26 cellular contexts compared by ENCODE assay signal in genomic region chr2:11550302-11550701, GRCh38.
"Had no signal": no experiment of that assay in that cellular context is flagged by ENCODE, and none has a peak within 500 bp of the region (broad histone marks: within the 10 kb centered on the region; RNA-seq: fewer than 3 reads in every experiment).

No MANE protein-coding gene starts in this region.

- H3K9me3 Mint-ChIP-seq: activated CD8-positive, alpha-beta T cell treated with anti-CD3 and anti-CD28 coated beads for 36 hours; activated naive CD8-positive, alpha-beta T cell treated with anti-CD3 and anti-CD28 coated beads, Interleukin-2, amount 10 ng/mL, durations not matched to agents 7 days and 5 days had no signal

- H3K4me3 Mint-ChIP-seq: activated CD8-positive, alpha-beta T cell treated with anti-CD3 and anti-CD28 coated beads for 36 hours; activated naive CD8-positive, alpha-beta T cell treated with anti-CD3 and anti-CD28 coated beads, Interleukin-2, amount 10 ng/mL, durations not matched to agents 7 days and 5 days; T-cell had no signal

- H3K27ac Mint-ChIP-seq: activated CD8-positive, alpha-beta T cell treated with anti-CD3 and anti-CD28 coated beads for 36 hours; activated naive CD8-positive, alpha-beta T cell treated with anti-CD3 and anti-CD28 coated beads, Interleukin-2, amount 10 ng/mL, durations not matched to agents 7 days and 5 days; T-cell had no signal

- ATAC-seq: activated CD4-positive, CD25-positive, alpha-beta regulatory T cell treated with anti-CD3 and anti-CD28 coated beads, Interleukin-2, amount 50 U/mL, for 24 hours; activated CD8-positive, alpha-beta T cell treated with anti-CD3 and anti-CD28 coated beads for 36 hours; Panc1; Right ventricle myocardium inferior; T-cell had no signal

- DNase-seq: activated CD4-positive, alpha-beta T cell treated with anti-CD3 and anti-CD28 coated beads for 4 hours; activated CD8-positive, alpha-beta memory T cell treated with anti-CD3 and anti-CD28 coated beads, Interleukin-2, amount 50 U/mL, for 48 hours; activated CD8-positive, alpha-beta T cell treated with anti-CD3 and anti-CD28 coated beads for 36 hours; activated naive CD4-positive, alpha-beta T cell treated with anti-CD3 and anti-CD28 coated beads, Interleukin-2, amount 50 U/mL, for 16 hours; activated naive CD8-positive, alpha-beta T cell treated with anti-CD3 and anti-CD28 coated beads, Interleukin-2, amount 10 ng/mL, durations not matched to agents 7 days and 5 days; activated T-cell treated with anti-CD3 and anti-CD28 coated beads, Interleukin-2, amount 50 U/mL, for 1 hour; anterior cingulate cortex; Karpas-422; NCI-H1105 treated with DMSO at 0.1 percent for 48 hours; NCI-H1436 treated with DMSO at 0.1 percent for 48 hours; NCI-H187 treated with DMSO at 0.1 percent for 48 hours; NCI-H2081 treated with DMSO at 0.1 percent for 48 hours; NCI-H2171 treated with DMSO at 0.1 percent for 48 hours; NCI-H345; NCI-H510A; NCI-H526 treated with DMSO at 0.1 percent for 48 hours; NK-92 treated with Interleukin-12 subunit alpha and Interleukin-12 subunit beta, amount 100 ng/mL, for 24 hours; OCI-M1; RPMI8226; T-cell; T-helper 2 cell; T1000; WERI-Rb-1 had no signal

- H3K36me3 Mint-ChIP-seq: activated naive CD8-positive, alpha-beta T cell treated with anti-CD3 and anti-CD28 coated beads, Interleukin-2, amount 10 ng/mL, durations not matched to agents 7 days and 5 days; T-cell had no signal
